In genomic region chr7:29588900-29589696, GRCh38 we compare ENCODE assay signal across 9 cellular contexts. TPM values are rescaled to one million over a fixed set of nuclear protein-coding genes. Genes with fewer than 3 reads are reported as not detected.
DNase-seq lines count a peak whose midpoint lies in the region; ATAC-seq, FAIRE-seq and TF ChIP-seq lines count a peak whose summit lies in the region.
"Had no signal": no experiment of that assay in that cellular context is flagged by ENCODE, and none has a peak within 500 bp of the region (broad histone marks: within the 10 kb centered on the region; RNA-seq: fewer than 3 reads in every experiment).

No MANE protein-coding gene starts in this region.

- H3K79me2 ChIP-seq in astrocyte (ENCODE audit: insufficient read depth, low read length) (no peaks in the 10 kb centered on the region), keratinocyte (ENCODE audit: control insufficient read depth, insufficient read depth, low read length) (no peaks in the 10 kb centered on the region)

- H3K4me1 ChIP-seq in astrocyte (ENCODE audit: insufficient read depth, low read length) (no peaks in the 10 kb centered on the region), keratinocyte (ENCODE audit: control insufficient read depth, extremely low read depth, insufficient read depth, low read length) (peaks cover 15% of the 10 kb centered on the region), tibial artery (no peaks in the 10 kb centered on the region)

- H3K27ac Mint-ChIP-seq in astrocyte (ENCODE audit: unreplicated experiment), result no peak overlapping the region

- peak; percentile 96 for TF ChIP-seq CTCF in GM12872 (IDR thresholded peaks at IDR 0.05; ENCODE audit: insufficient read depth, low read depth, low read length)
- TF ChIP-seq CTCF in astrocyte (IDR thresholded peaks at IDR 0.05; ENCODE audit: insufficient read depth, low read depth, low read length), result peak; percentile 95
- TF ChIP-seq CTCF in keratinocyte (optimal IDR thresholded peaks at IDR 0.05 in 1 of 3, IDR thresholded peaks at IDR 0.05 in 1 of 3, conservative IDR thresholded peaks at IDR 0.05 in 1 of 3; ENCODE audit: extremely low read depth in 1 of 3, insufficient read depth in 2 of 3, low read length in 3 of 3), result peak; percentile 72 to 92 (median 90)
- TF ChIP-seq CTCF in tibial artery (IDR thresholded peaks at IDR 0.05), result peak; percentile 32 to 66

- H3K27me3 Mint-ChIP-seq in astrocyte (ENCODE audit: low read depth, unreplicated experiment), result no peaks in the 10 kb centered on the region

- H3K36me3 Mint-ChIP-seq in astrocyte (ENCODE audit: low read depth, unreplicated experiment), result no peaks in the 10 kb centered on the region

- intact Hi-C loops in tibial artery (cut with DNase I; ENCODE audit: low total_unique reads), result no loop called here

- H3K9me3 ChIP-seq in astrocyte (ENCODE audit: insufficient read depth, low read depth, low read length), result no peaks in the 10 kb centered on the region
- H3K9me3 ChIP-seq in keratinocyte (ENCODE audit: control insufficient read depth, low read depth, low read length), result no peaks in the 10 kb centered on the region
- no peaks in the 10 kb centered on the region for H3K9me3 ChIP-seq in tibial artery

- no peaks in the 10 kb centered on the region for H3K9me3 Mint-ChIP-seq in astrocyte (ENCODE audit: unreplicated experiment)

- no peaks in the 10 kb centered on the region for H3K9me1 ChIP-seq in keratinocyte (ENCODE audit: control insufficient read depth, extremely low read depth, insufficient read depth, low read length)

- DNase-seq in AML-193 (lab: John Stamatoyannopoulos, UW) (peak; percentile 21 to 50), NCI-H2171 treated with DMSO at 0.1 percent for 48 hours (lab: John Stamatoyannopoulos, UW) (peak; percentile 29), astrocyte (ENCODE audit: low read depth) (no peak), keratinocyte (ENCODE audit: low read depth, low spot score) (no peak), tibial artery (no peak), inferior parietal cortex (ENCODE audit: extremely low spot score) (no peak)

- no peak overlapping the region for H3K4me3 Mint-ChIP-seq in astrocyte (ENCODE audit: unreplicated experiment)

- dilution Hi-C loops in keratinocyte (cut with MboI; ENCODE audit: extremely low pct_ligation_motif_present, low sequenced_read_pairs), result no loop called here

- H3K36me3 ChIP-seq in astrocyte (ENCODE audit: insufficient read depth, low read length) (no peaks in the 10 kb centered on the region), keratinocyte (ENCODE audit: control insufficient read depth in 2 of 2, extremely low read depth in 1 of 2, insufficient read depth in 2 of 2, low read length in 2 of 2) (no peaks in the 10 kb centered on the region), tibial artery (no peaks in the 10 kb centered on the region)

- no peaks in the 10 kb centered on the region for H4K20me1 ChIP-seq in astrocyte (ENCODE audit: insufficient read depth, low read length)
- no peaks in the 10 kb centered on the region for H4K20me1 ChIP-seq in keratinocyte (ENCODE audit: control insufficient read depth, extremely low read depth, insufficient read depth, low read length)

- no peak overlapping the region for H3K9ac ChIP-seq in astrocyte (ENCODE audit: low read length)
- H3K9ac ChIP-seq in keratinocyte (ENCODE audit: control insufficient read depth, extremely low read depth, insufficient read depth, low read length), result no peak overlapping the region

- FAIRE-seq in astrocyte (lab: Jason Lieb, UNC), result no peak
- peak; percentile 77 for FAIRE-seq in keratinocyte (lab: Jason Lieb, UNC)

- peak; percentile 71 for ATAC-seq in HG02642 (IDR thresholded peaks at IDR 0.05; ENCODE audit: poor library complexity, unreplicated experiment)

- H3K27me3 ChIP-seq in astrocyte (ENCODE audit: insufficient read depth, low read length) (no peaks in the 10 kb centered on the region), keratinocyte (ENCODE audit: control insufficient read depth, extremely low read depth, insufficient read depth, low read length) (no peaks in the 10 kb centered on the region), tibial artery (no peaks in the 10 kb centered on the region)

- no peak overlapping the region for H2AFZ ChIP-seq in astrocyte (ENCODE audit: low read depth, low read length)
- H2AFZ ChIP-seq in keratinocyte (ENCODE audit: control insufficient read depth, low read length), result peak overlapping the region; percentile 46

- H3K27ac ChIP-seq in astrocyte (ENCODE audit: low read depth, low read length), result no peak overlapping the region
- no peak overlapping the region for H3K27ac ChIP-seq in keratinocyte (ENCODE audit: control insufficient read depth, insufficient read depth, low read length)
- no peak overlapping the region for H3K27ac ChIP-seq in tibial artery
- H3K27ac ChIP-seq: skin epidermis had no signal

- H3K4me3 ChIP-seq in astrocyte (ENCODE audit: insufficient read depth, low read depth, low read length) (no peak overlapping the region), keratinocyte (ENCODE audit: control insufficient read depth in 2 of 3, extremely low read depth in 1 of 3, insufficient read depth in 2 of 3, low read depth in 1 of 3, low read length in 3 of 3) (no peak overlapping the region), tibial artery (no peak overlapping the region)
- H3K4me3 ChIP-seq: skin epidermis had no signal

- H3K4me1 Mint-ChIP-seq in astrocyte (ENCODE audit: low read depth, unreplicated experiment), result peaks cover 4% of the 10 kb centered on the region

- H3K4me2 ChIP-seq in astrocyte (ENCODE audit: low read length) (no peak overlapping the region), keratinocyte (ENCODE audit: control insufficient read depth, extremely low read depth, insufficient read depth, low read depth, low read length) (no peak overlapping the region)

RNA-seq across cellular contexts. Expression of gene PRR15, which starts 25.5 kb away (rescaled TPM):
- total RNA-seq in astrocyte, result 7.2 and 11.1 TPM in 2 replicates
- polyA plus RNA-seq in keratinocyte, result 0.81 to 2.0 TPM (median 1.8 TPM) in 3 replicates
- 0.61 TPM for polyA plus RNA-seq in keratinocyte (2011; ENCODE audit: low read depth)
- 1.3 and 1.7 TPM in 2 replicates for polyA plus RNA-seq in keratinocyte (2011; cell fraction: cytosol; rRNA removed)
- 1.3 and 2.0 TPM in 2 replicates for polyA plus RNA-seq in keratinocyte (2011; cell fraction: nucleus; rRNA removed)
- polyA plus RNA-seq in keratinocyte (2012; ENCODE audit: low replicate concordance), result 1.5 and 2.1 TPM in 2 replicates
- 0.19 to 0.36 TPM (median 0.20 TPM) in 3 replicates for polyA minus RNA-seq in keratinocyte
- 1.9 TPM for polyA minus RNA-seq in keratinocyte (2011; cell fraction: cytosol; rRNA and poly(A)+ RNA removed)
- 0.47 and 0.84 TPM in 2 replicates for polyA minus RNA-seq in keratinocyte (2011; cell fraction: nucleus; rRNA and poly(A)+ RNA removed)

Comparison
In these comparisons a context has a peak if more than half of its experiments do, and no peak if none do; other contexts are left out.
1. DNase-seq: peak in AML-193 (2 of 2) and NCI-H2171 treated with DMSO at 0.1 percent for 48 hours (single experiment); none in astrocyte (single experiment), keratinocyte (single experiment), tibial artery (0 of 2) and inferior parietal cortex (single experiment).
2. Peak in every context shown above with its lines, with median percentiles within 50 percentile points of each other: CTCF ChIP-seq.